Comparison of ENCODE assay signal across 17 cellular contexts in the genomic region with DNA sequence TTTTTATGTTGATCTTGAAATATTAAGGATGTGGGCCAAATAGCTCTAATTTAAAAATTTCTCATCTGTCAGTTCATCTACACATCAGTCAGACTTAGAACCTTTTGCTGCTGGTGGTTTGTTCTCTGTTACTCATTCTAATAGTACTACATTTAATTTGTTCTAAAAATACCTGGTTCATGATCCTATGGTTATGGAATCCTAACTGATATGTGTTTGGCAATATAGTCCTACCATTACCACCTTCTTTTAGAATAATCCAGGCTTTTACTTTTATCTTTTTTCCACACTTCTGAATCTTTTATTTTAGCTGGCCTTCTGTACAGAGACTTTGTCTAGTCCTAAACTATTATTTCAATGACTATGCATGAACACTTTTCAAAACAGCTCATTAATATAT.
DNase-seq lines count a peak whose midpoint lies in the region; ATAC-seq, FAIRE-seq and TF ChIP-seq lines count a peak whose summit lies in the region.
"Had no signal": no experiment of that assay in that cellular context is flagged by ENCODE, and none has a peak within 500 bp of the region (broad histone marks: within the 10 kb centered on the region; RNA-seq: fewer than 3 reads in every experiment).

No MANE protein-coding gene starts in this region.

- H3K4me2 ChIP-seq in HepG2 (ENCODE audit: low read depth, low read length) = no peak overlapping the region
- H3K4me2 ChIP-seq: BLaER1 had no signal

- no peak for TF ChIP-seq CTCF in HepG2 (CRISPR knock-in tag; IDR thresholded peaks at IDR 0.05)
- no peak for TF ChIP-seq CTCF in right lobe of liver (IDR thresholded peaks at IDR 0.05)

- no TSS peak for BruUV-seq in HepG2 (replicated peaks; lab: Mats Ljungman, UMichigan)

- peaks cover 7 to 64% of the 10 kb centered on the region in 2 experiments for H3K36me3 ChIP-seq in HepG2 (replicated peaks in 1 of 2; ENCODE audit: control insufficient read depth in 1 of 2, insufficient read depth in 2 of 2, low read length in 2 of 2)
- peaks cover 0 to 52% (median 20%) of the 10 kb centered on the region in 4 donors for H3K36me3 ChIP-seq in right lobe of liver

- no peak overlapping the region for H3K9ac ChIP-seq in HepG2 (ENCODE audit: insufficient read depth, low read depth, low read length)
- H3K9ac ChIP-seq: BLaER1 had no signal

- H3K9me3 ChIP-seq in HepG2 (ENCODE audit: low read length) (no peaks in the 10 kb centered on the region), right lobe of liver (no peaks in the 10 kb centered on the region)
- H3K9me3 ChIP-seq: BLaER1, Caco-2 had no signal

- FAIRE-seq in HepG2 (lab: Jason Lieb, UNC) = no peak
- FAIRE-seq: GM12878, GM18507, H54 had no signal

- no peaks in the 10 kb centered on the region for H3K79me2 ChIP-seq in HepG2 (ENCODE audit: insufficient read depth, low read length)

- H3K4me3 ChIP-seq in HepG2 (replicated peaks in 1 of 3; ENCODE audit: insufficient read depth in 1 of 3, low read depth in 2 of 3, low read length in 3 of 3) = no peak overlapping the region
- no peak overlapping the region for H3K4me3 ChIP-seq in right lobe of liver
- H3K4me3 ChIP-seq: BLaER1, GM12878 had no signal

- no peak overlapping the region for H2AFZ ChIP-seq in HepG2 (ENCODE audit: low read length)

- H3K27ac ChIP-seq in HepG2 (ENCODE audit: extremely low read length, insufficient read depth, low read length) = no peak overlapping the region
- no peak overlapping the region for H3K27ac ChIP-seq in right lobe of liver
- H3K27ac ChIP-seq: BLaER1 had no signal

- no peak for TF ChIP-seq POLR2A in HepG2 (IDR thresholded peaks at IDR 0.05; ENCODE audit: insufficient read depth in 1 of 2, low read depth in 2 of 2, low read length in 2 of 2)
- no peak for TF ChIP-seq POLR2A in right lobe of liver (IDR thresholded peaks at IDR 0.05)

- TF ChIP-seq EP300 in HepG2 (IDR thresholded peaks at IDR 0.05; ENCODE audit: low read depth in 2 of 2, low read length in 2 of 2) (no peak), HepG2 (CRISPR knock-in tag; IDR thresholded peaks at IDR 0.05; ENCODE audit: borderline replicate concordance) (no peak)

- intact Hi-C loops in HepG2 (cut with micrococcal nuclease; ENCODE audit: unreplicated experiment) = no loop called here
- intact Hi-C loops in right lobe of liver (cut with DNase I) = no loop called here
- intact Hi-C loops in posterior vena cava (cut with DNase I) = no loop called here

- ATAC-seq in HepG2 (no peak), right lobe of liver (no peak)
- ATAC-seq: GM12878, HCT116 had no signal

- CTCF ChIA-PET in HepG2 (lab: Yijun Ruan, JAX; ENCODE audit: low intra/inter-chr PET ratio, low total read pairs) = no interaction called here

- in situ Hi-C loops in HepG2 (cut with HindIII; ENCODE audit: extremely low pct_ligation_motif_present, low pct_unique_long_range_greater_than_20kb) = no loop called here

- POLR2A ChIA-PET in HepG2 (lab: Yijun Ruan, JAX) = no interaction called here

- H3K4me1 ChIP-seq in HepG2 (ENCODE audit: insufficient read depth, low read length) = no peaks in the 10 kb centered on the region
- H3K4me1 ChIP-seq in right lobe of liver = no peaks in the 10 kb centered on the region
- H3K4me1 ChIP-seq: BLaER1, Caco-2 had no signal

- no peaks in the 10 kb centered on the region for H3K27me3 ChIP-seq in HepG2 (ENCODE audit: control insufficient read depth in 1 of 2, insufficient read depth in 2 of 2, low read length in 2 of 2)
- no peaks in the 10 kb centered on the region for H3K27me3 ChIP-seq in right lobe of liver
- H3K27me3 ChIP-seq: BLaER1 had no signal

- H4K20me1 ChIP-seq in HepG2 (ENCODE audit: insufficient read depth, low read length) = no peaks in the 10 kb centered on the region; the same call in none of the 2 replicates
- H4K20me1 ChIP-seq: BLaER1 had no signal

- TF ChIP-seq RAD21 in HepG2 (CRISPR knock-in tag; IDR thresholded peaks at IDR 0.05) = no peak

- DNase-seq in HepG2 (ENCODE audit: low spot score) = no peak
- DNase-seq in right lobe of liver = no peak
- DNase-seq in amniotic epithelial cell (ENCODE audit: low read depth) = peak; percentile 59
- DNase-seq in iris pigment epithelial cell (ENCODE audit: low read depth) = peak; percentile 23
- DNase-seq in D341Med (ENCODE audit: low spot score) = no peak
- no peak for DNase-seq in posterior vena cava (ENCODE audit: low spot score)
- DNase-seq in mucosa of gallbladder (ENCODE audit: low spot score) = no peak
- DNase-seq: 8988T; AML-193; Caco-2; CD8-positive, alpha-beta memory T cell; DMS53 had no signal

TF ChIP-seq in HepG2, 621 proteins besides CTCF, POLR2A, EP300 and RAD21:
- TF ChIP-seq AGO2 (optimal IDR thresholded peaks at IDR 0.05; ENCODE audit: low read depth, low read length) = peak; percentile 84
- no peak for TF ChIP-seq ADNP (CRISPR knock-in tag; IDR thresholded peaks at IDR 0.05)
- no peak for TF ChIP-seq TAF1 (CRISPR knock-in tag; IDR thresholded peaks at IDR 0.05)

Comparison
In these comparisons a context has a peak if more than half of its experiments do, and no peak if none do; other contexts are left out.
1. DNase-seq: peak in amniotic epithelial cell (single experiment) and iris pigment epithelial cell (single experiment); none in HepG2 (single experiment), right lobe of liver (0 of 3), D341Med (single experiment), posterior vena cava (single experiment) and mucosa of gallbladder (single experiment).